Comparison of ENCODE assay signal across 19 cellular contexts in genomic region chr7:36083626-36084380, GRCh38.
"Had no signal": no experiment of that assay in that cellular context is flagged by ENCODE, and none has a peak within 500 bp of the region (broad histone marks: within the 10 kb centered on the region; RNA-seq: fewer than 3 reads in every experiment).

No MANE protein-coding gene starts in this region.

- H3K4me1 ChIP-seq: pancreas, prostate gland, testis, upper lobe of right lung, vagina had no signal

- H3K4me3 ChIP-seq: dorsolateral prefrontal cortex, hepatocyte, lung, pancreas, prostate gland, spleen, testis, tibial nerve, upper lobe of right lung, vagina had no signal

- H3K36me3 ChIP-seq: pancreas, prostate gland, spleen, tibial nerve, upper lobe of right lung, vagina had no signal

- ATAC-seq: natural killer cell; stimulated activated naive B cell treated with anti-CD40 and anti-IgM and Interleukin-4, amounts not matched to agents 10 μg/mL and 1 μg/mL and 100 μg/mL, for 72 hours; stimulated activated naive CD8-positive, alpha-beta T cell treated with anti-CD3 and anti-CD28 coated beads, Interleukin-15, amount 100 ng/mL, for 72 hours had no signal

- H3K27ac ChIP-seq: dorsolateral prefrontal cortex, hepatocyte, pancreas, prostate gland, testis, tibial nerve, upper lobe of right lung, vagina had no signal

- H3K79me2 ChIP-seq: hepatocyte had no signal

- DNase-seq: cortex of kidney; effector CD8-positive, alpha-beta T cell; foreskin melanocyte; natural killer cell; spleen; stimulated activated CD4-positive, alpha-beta T cell treated with anti-CD3 and anti-CD28 coated beads, Interleukin-15, amount 100 ng/mL, for 24 hours; stimulated activated CD4-positive, alpha-beta T cell treated with anti-CD3 and anti-CD28 coated beads, Interleukin-1b, Interleukin-23, amount 100 ng/mL, for 48 hours; stimulated activated CD4-positive, alpha-beta T cell treated with anti-CD3 and anti-CD28 coated beads, Interleukin-4, amount 100 ng/mL, for 24 hours; stimulated activated naive B cell treated with anti-CD40 and anti-IgM and Interleukin-4, amounts not matched to agents 10 μg/mL and 1 μg/mL and 100 μg/mL, for 72 hours; stimulated activated naive CD8-positive, alpha-beta T cell treated with anti-CD3 and anti-CD28 coated beads, Interleukin-15, amount 100 ng/mL, for 72 hours; upper lobe of right lung had no signal

- H3K4me2 ChIP-seq: hepatocyte had no signal

- H3K27me3 ChIP-seq: dorsolateral prefrontal cortex, hepatocyte, pancreas, spleen, testis, tibial nerve, upper lobe of right lung, vagina had no signal

- H2AFZ ChIP-seq: hepatocyte had no signal

- H3K9me3 ChIP-seq: pancreas, prostate gland, testis, tibial nerve, upper lobe of right lung, vagina had no signal
